Comparison of ENCODE assay signal across 32 cellular contexts in genomic region chr16:56842133-56842532, GRCh38. TPM values are rescaled to one million over a fixed set of nuclear protein-coding genes. Genes with fewer than 3 reads are reported as not detected.
"Had no signal": no experiment of that assay in that cellular context is flagged by ENCODE, and none has a peak within 500 bp of the region (broad histone marks: within the 10 kb centered on the region; RNA-seq: fewer than 3 reads in every experiment).

No MANE protein-coding gene starts in this region.

- H3K4me3 Mint-ChIP-seq: immature natural killer cell; naive thymus-derived CD8-positive, alpha-beta T cell; nephron; neural crest cell; stimulated activated naive CD8-positive, alpha-beta T cell treated with anti-CD3 and anti-CD28 coated beads, Interleukin-15, Interleukin-2, amounts not matched to agents 100 ng/mL and 50 ng/mL, for 24 hours had no signal

- H3K9me3 ChIP-seq: left lung, lower lobe of right lung, pancreas, prostate gland, suprapubic skin, thoracic aorta, tibial artery, upper lobe of right lung had no signal

- H3K4me1 ChIP-seq: pancreas, prostate gland, suprapubic skin, tibial artery had no signal

- H3K27ac Mint-ChIP-seq: immature natural killer cell; stimulated activated naive CD8-positive, alpha-beta T cell treated with anti-CD3 and anti-CD28 coated beads, Interleukin-15, Interleukin-2, amounts not matched to agents 100 ng/mL and 50 ng/mL, for 24 hours had no signal

- H3K27me3 ChIP-seq: left lung, pancreas, suprapubic skin, tibial artery, upper lobe of right lung had no signal

- H3K27ac ChIP-seq: left lung, lower lobe of right lung, pancreas, prostate gland, skin epidermis, suprapubic skin, thoracic aorta, tibial artery, upper lobe of right lung had no signal

- DNase-seq: hypothalamus; immature natural killer cell; kidney; left colon; left lung; lower lobe of right lung; mammary epithelial cell; mesenchymal stem cell; naive thymus-derived CD8-positive, alpha-beta T cell; nucleus accumbens; pancreas; retina; right cardiac atrium; stimulated activated CD4-positive, alpha-beta T cell treated with anti-CD3 and anti-CD28 coated beads, Interleukin-12 subunit alpha, Interleukin-12 subunit beta, amount 100 ng/mL, for 4 hours; stimulated activated CD4-positive, alpha-beta T cell treated with anti-CD3 and anti-CD28 coated beads, Interleukin-15, amount 100 ng/mL, for 24 hours; stimulated activated CD4-positive, alpha-beta T cell treated with anti-CD3 and anti-CD28 coated beads, Interleukin-2, amount 100 ng/mL, for 24 hours; stimulated activated CD4-positive, alpha-beta T cell treated with anti-CD3 and anti-CD28 coated beads, Interleukin-4, amount 100 ng/mL, for 1 hour; stimulated activated naive CD4-positive, alpha-beta T cell; trophoblast cell; upper lobe of right lung had no signal

- H3K9me3 Mint-ChIP-seq: immature natural killer cell; naive thymus-derived CD8-positive, alpha-beta T cell; nephron; neural crest cell; stimulated activated naive CD8-positive, alpha-beta T cell treated with anti-CD3 and anti-CD28 coated beads, Interleukin-15, Interleukin-2, amounts not matched to agents 100 ng/mL and 50 ng/mL, for 24 hours had no signal

- ATAC-seq: left colon; naive thymus-derived CD8-positive, alpha-beta T cell; pancreas; right cardiac atrium had no signal

- H3K36me3 ChIP-seq: prostate gland had no signal

- H3K27me3 Mint-ChIP-seq: naive thymus-derived CD8-positive, alpha-beta T cell; stimulated activated naive CD8-positive, alpha-beta T cell treated with anti-CD3 and anti-CD28 coated beads, Interleukin-15, Interleukin-2, amounts not matched to agents 100 ng/mL and 50 ng/mL, for 24 hours had no signal

- H3K4me3 ChIP-seq: left lung, lower lobe of right lung, pancreas, prostate gland, skin epidermis, suprapubic skin, thoracic aorta, tibial artery, upper lobe of right lung had no signal

RNA-seq across cellular contexts. Expression of gene SLC12A3, which starts 22.9 kb away (rescaled TPM):
- total RNA-seq: left lung; lower lobe of right lung; mammary epithelial cell; naive thymus-derived CD8-positive, alpha-beta T cell; neural crest cell; osteoblast; right cardiac atrium; sciatic nerve; subcutaneous adipose tissue; thoracic aorta; upper lobe of right lung had no signal
- polyA plus RNA-seq: liver; naive thymus-derived CD8-positive, alpha-beta T cell; right cardiac atrium had no signal
